ENCODE assay signal across 10 cellular contexts in the genomic region with DNA sequence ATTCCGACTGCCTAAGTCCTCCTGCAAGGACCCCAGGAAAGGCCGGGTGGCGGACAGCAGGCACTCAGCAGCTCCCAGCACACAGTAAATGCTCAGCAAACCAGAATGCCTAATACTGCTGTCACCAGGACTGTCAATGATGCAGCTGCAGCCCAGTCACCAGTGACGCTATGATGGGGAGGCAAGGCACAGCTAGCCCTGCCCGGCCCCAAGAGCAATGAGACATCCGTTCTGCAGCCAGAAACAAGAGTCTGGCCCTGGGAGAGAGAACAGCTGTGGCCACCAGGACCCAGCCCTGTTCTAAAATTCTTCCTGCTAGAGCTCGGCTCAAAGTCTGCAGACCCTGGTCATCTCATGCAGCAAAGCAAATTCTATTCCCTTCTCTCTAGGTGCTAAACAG.
DNase-seq lines count a peak whose midpoint lies in the region; ATAC-seq, FAIRE-seq and TF ChIP-seq lines count a peak whose summit lies in the region.
"Had no signal": no experiment of that assay in that cellular context is flagged by ENCODE, and none has a peak within 500 bp of the region (broad histone marks: within the 10 kb centered on the region; RNA-seq: fewer than 3 reads in every experiment).

No MANE protein-coding gene starts in this region.

- ATAC-seq in RWPE2 (ENCODE audit: low read depth) (peak; percentile 33), pancreas (peak; percentile 68 to 80 (median 75)), HG02970 (IDR thresholded peaks at IDR 0.05; ENCODE audit: low FRiP score, unreplicated experiment) (no peak), GM21528 (IDR thresholded peaks at IDR 0.05; ENCODE audit: low FRiP score, unreplicated experiment) (no peak)

- no peak for FAIRE-seq in pancreas (lab: Jason Lieb, UNC)

- 43 to 45% methylated on average over 7 of the region's 7 CpGs for WGBS in pancreas, 2 donors

- H3K36me3 ChIP-seq in RWPE2 (ENCODE audit: low read depth) (peaks cover 32% of the 10 kb centered on the region), pancreas (peaks cover 0 to 5% (median 0%) of the 10 kb centered on the region in 3 donors)

- H3K4me3 ChIP-seq in RWPE2 (ENCODE audit: severe bottlenecking) (no peak overlapping the region), fibroblast of villous mesenchyme (ENCODE audit: low read depth, low read length) (no peak overlapping the region), pancreas (no peak overlapping the region)

- TF ChIP-seq CTCF in RWPE2 (IDR thresholded peaks at IDR 0.05; ENCODE audit: poor library complexity, severe bottlenecking) (no peak), fibroblast of villous mesenchyme (IDR thresholded peaks at IDR 0.05; ENCODE audit: insufficient read depth, low read depth, low read length) (no peak), pancreas (IDR thresholded peaks at IDR 0.05) (no peak)

- H3K27ac ChIP-seq in RWPE2 (ENCODE audit: poor library complexity, severe bottlenecking), result peak overlapping the region; percentile 85
- peak overlapping the region; percentile 32 to 79 (median 65) for H3K27ac ChIP-seq in pancreas
- H3K27ac ChIP-seq: epithelial cell of prostate had no signal

- peaks cover 45% of the 10 kb centered on the region for H3K4me1 ChIP-seq in RWPE2 (ENCODE audit: insufficient read depth, poor library complexity, severe bottlenecking)
- H3K4me1 ChIP-seq in pancreas, result peaks cover 20 to 32% (median 20%) of the 10 kb centered on the region in 3 donors

- peak; percentile 91 for DNase-seq in Ammon's horn (ENCODE audit: low spot score)
- no peak for DNase-seq in RWPE2 (ENCODE audit: low spot score)
- peak; percentile 92 for DNase-seq in fibroblast of villous mesenchyme (ENCODE audit: low read depth)
- DNase-seq in pancreas, result peak in 4 of 6 donors; percentile 71 to 83 (median 76)
- DNase-seq in NK-92 treated with Interleukin-12 subunit alpha and Interleukin-12 subunit beta, amount 100 ng/mL, for 24 hours (lab: John Stamatoyannopoulos, UW), result no peak
- no peak for DNase-seq in kidney tubule cell (ENCODE audit: low spot score)
- DNase-seq: NCI-H69 had no signal

- intact Hi-C loops in pancreas (cut with DNase I), result loop anchor here in 1 of 3 donors (10.0 kb wide), 2 partner anchors 113 to 257 kb away; no protein-coding TSS in a partner anchor

- no peaks in the 10 kb centered on the region for H3K9me3 ChIP-seq in RWPE2 (ENCODE audit: severe bottlenecking)
- no peaks in the 10 kb centered on the region for H3K9me3 ChIP-seq in pancreas

- H3K27me3 ChIP-seq in RWPE2 (ENCODE audit: insufficient read depth, poor library complexity, severe bottlenecking) (no peaks in the 10 kb centered on the region), pancreas (no peaks in the 10 kb centered on the region)

Comparison
In these comparisons a context has a peak if more than half of its experiments do, and no peak if none do; other contexts are left out.
1. DNase-seq: peak in Ammon's horn (single experiment), fibroblast of villous mesenchyme (single experiment) and pancreas (4 of 6); none in RWPE2 (single experiment), NK-92 treated with Interleukin-12 subunit alpha and Interleukin-12 subunit beta, amount 100 ng/mL, for 24 hours (single experiment) and kidney tubule cell (single experiment).
2. ATAC-seq: peak in RWPE2 (single experiment) and pancreas (4 of 4); none in HG02970 (single experiment) and GM21528 (single experiment).